Comparison of ENCODE assay signal across 11 cellular contexts in the genomic region with DNA sequence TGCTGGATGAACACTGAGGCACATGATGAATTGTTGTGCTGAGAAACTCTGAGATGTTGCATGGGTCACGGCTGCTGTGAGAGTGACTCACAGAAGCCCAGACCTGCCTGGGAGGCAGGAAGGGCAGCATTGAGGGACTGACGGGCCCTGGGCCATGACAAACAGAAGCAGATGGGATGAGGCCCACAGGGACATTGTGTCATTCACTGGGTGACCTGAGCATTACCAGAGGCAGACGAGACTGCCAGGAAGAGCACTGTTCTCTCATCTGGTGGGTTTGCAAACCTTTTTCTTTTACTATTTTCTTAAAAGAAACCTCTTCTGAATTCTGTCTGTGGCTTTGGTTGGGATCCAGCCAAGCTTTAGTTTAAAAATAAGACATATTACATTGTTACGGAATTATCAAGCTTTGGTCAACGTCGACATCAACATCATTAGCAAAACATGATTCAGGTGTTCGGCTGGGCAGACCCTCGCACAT.
A peak's percentile ranks its signal among the peaks of the same experiment; 100 is the strongest.
DNase-seq lines count a peak whose midpoint lies in the region; ATAC-seq and TF ChIP-seq lines count a peak whose summit lies in the region.
"Had no signal": no experiment of that assay in that cellular context is flagged by ENCODE, and none has a peak within 500 bp of the region (broad histone marks: within the 10 kb centered on the region; RNA-seq: fewer than 3 reads in every experiment).

No MANE protein-coding gene starts in this region.

- H3K27ac ChIP-seq in ovary, result no peak overlapping the region
- no peak overlapping the region for H3K27ac ChIP-seq in transverse colon
- H3K27ac ChIP-seq: esophagus muscularis mucosa had no signal

- in situ Hi-C loops in transverse colon (cut with MboI; ENCODE audit: low pct_ligation_motif_present in 1 of 4, low pct_unique_long_range_greater_than_20kb in 1 of 4, low sequenced_read_pairs in 3 of 4), result no loop called here

- WGBS in ovary, 3 donors, result 23 to 32% (median 26%) methylated on average over 8 of the region's 8 CpGs
- 58 to 71% methylated on average over 5 to 8 of the region's 8 CpGs for WGBS in transverse colon (ENCODE audit: low coverage in 1 of 2), 2 donors

- intact Hi-C loops in mucosa of descending colon (cut with DNase I, micrococcal nuclease), result no loop called here
- intact Hi-C loops in ovary (cut with DNase I), result no loop called here
- intact Hi-C loops in transverse colon (cut with DNase I; ENCODE audit: low total_unique reads), result no loop called here

- TF ChIP-seq CTCF in mucosa of descending colon (IDR thresholded peaks at IDR 0.05), result no peak
- no peak for TF ChIP-seq CTCF in ovary (IDR thresholded peaks at IDR 0.05)
- no peak for TF ChIP-seq CTCF in transverse colon (IDR thresholded peaks at IDR 0.05)

- TF ChIP-seq EP300 in ovary (IDR thresholded peaks at IDR 0.05), result no peak
- TF ChIP-seq EP300 in transverse colon (IDR thresholded peaks at IDR 0.05; ENCODE audit: low read depth), result no peak

- H3K27me3 ChIP-seq in ovary, result no peaks in the 10 kb centered on the region
- H3K27me3 ChIP-seq in transverse colon, result no peaks in the 10 kb centered on the region
- H3K27me3 ChIP-seq: esophagus muscularis mucosa had no signal

- no peaks in the 10 kb centered on the region for H3K36me3 ChIP-seq in mucosa of descending colon (ENCODE audit: low read depth)
- H3K36me3 ChIP-seq in ovary, result no peaks in the 10 kb centered on the region
- H3K36me3 ChIP-seq in transverse colon, result no peaks in the 10 kb centered on the region
- H3K36me3 ChIP-seq: esophagus muscularis mucosa had no signal

- DNase-seq in COLO829 (ENCODE audit: low spot score) (peak; percentile 75), NCI-H226 (peak; percentile 95), epidermal melanocyte (ENCODE audit: insufficient read length, low spot score) (peak; percentile 58), mucosa of descending colon (peak in 1 of 3 donors; percentile 15), ovary (no peak), transverse colon (no peak)
- no peak for DNase-seq in stimulated activated CD4-positive, alpha-beta T cell treated with anti-CD3 and anti-CD28 coated beads, Interleukin-2, amount 100 ng/mL, for 24 hours
- DNase-seq: NCI-H2107; stimulated activated CD4-positive, alpha-beta T cell treated with anti-CD3 and anti-CD28 coated beads, Interleukin-4, amount 100 ng/mL, for 24 hours had no signal

- peak; percentile 69 for ATAC-seq in mucosa of descending colon
- no peak for ATAC-seq in GM19455 (IDR thresholded peaks at IDR 0.05; ENCODE audit: unreplicated experiment)

- H3K9me3 ChIP-seq in mucosa of descending colon (no peaks in the 10 kb centered on the region), ovary (no peaks in the 10 kb centered on the region), transverse colon (no peaks in the 10 kb centered on the region)
- H3K9me3 ChIP-seq: esophagus muscularis mucosa had no signal

- TF ChIP-seq POLR2A in ovary (IDR thresholded peaks at IDR 0.05) (no peak), transverse colon (IDR thresholded peaks at IDR 0.05) (no peak)

- H3K4me1 ChIP-seq in mucosa of descending colon (ENCODE audit: low read depth) (no peaks in the 10 kb centered on the region), ovary (ENCODE audit: insufficient read depth) (no peaks in the 10 kb centered on the region), transverse colon (no peaks in the 10 kb centered on the region)

- H3K4me3 ChIP-seq in mucosa of descending colon (no peak overlapping the region), ovary (no peak overlapping the region), transverse colon (no peak overlapping the region)
- H3K4me3 ChIP-seq: esophagus muscularis mucosa had no signal

Comparison
In these comparisons a context has a peak if more than half of its experiments do, and no peak if none do; other contexts are left out.
1. DNase-seq: peak in COLO829 (single experiment), NCI-H226 (single experiment) and epidermal melanocyte (single experiment); none in ovary (0 of 5), stimulated activated CD4-positive, alpha-beta T cell treated with anti-CD3 and anti-CD28 coated beads, Interleukin-2, amount 100 ng/mL, for 24 hours (0 of 2) and transverse colon (single experiment).